In genomic region chr3:9762871-9763270, GRCh38 we compare ENCODE assay signal across 22 cellular contexts. TPM values are rescaled to one million over a fixed set of nuclear protein-coding genes. Genes with fewer than 3 reads are reported as not detected.
DNase-seq lines count a peak whose midpoint lies in the region; ATAC-seq and TF ChIP-seq lines count a peak whose summit lies in the region.
"Had no signal": no experiment of that assay in that cellular context is flagged by ENCODE, and none has a peak within 500 bp of the region (broad histone marks: within the 10 kb centered on the region; RNA-seq: fewer than 3 reads in every experiment).

No MANE protein-coding gene starts in this region.

- TF ChIP-seq CTCF in activated B cell treated with CpG ODN at 0.5 μM for 24 hours (IDR thresholded peaks at IDR 0.05) (no peak), nephron progenitor cell (IDR thresholded peaks at IDR 0.05) (no peak), prostate gland (IDR thresholded peaks at IDR 0.05) (no peak)

- peaks cover 0 to 9% of the 10 kb centered on the region in 2 donors for H3K36me3 ChIP-seq in prostate gland
- H3K36me3 ChIP-seq: HAP-1 had no signal

- no peaks in the 10 kb centered on the region for H3K27me3 ChIP-seq in prostate gland (replicated peaks; ENCODE audit: insufficient read depth)
- H3K27me3 ChIP-seq: BLaER1 had no signal

- intact Hi-C loops in activated B cell treated with CpG ODN at 0.5 μM for 24 hours (cut with micrococcal nuclease): no loop called here
- intact Hi-C loops in prostate gland (cut with DNase I): no loop called here

- 92% methylated on average over 8 of the region's 8 CpGs for WGBS in prostate gland

- no peak overlapping the region for H3K4me3 ChIP-seq in prostate gland
- H3K4me3 ChIP-seq: BLaER1, GM12878, GM23248, HAP-1 had no signal

- H3K27ac ChIP-seq in prostate gland (no peak overlapping the region), substantia nigra (ENCODE audit: low read depth, low read length, poor library complexity, severe bottlenecking) (no peak overlapping the region)
- H3K27ac ChIP-seq: 22Rv1, BLaER1, C4-2B, GM23248 had no signal

- H3K36me3 Mint-ChIP-seq in stimulated activated naive CD8-positive, alpha-beta T cell treated with anti-CD3 and anti-CD28 coated beads, Interleukin-15, Interleukin-2, amounts not matched to agents 100 ng/mL and 50 ng/mL, for 24 hours (ENCODE audit: low read depth): peaks cover 44% of the 10 kb centered on the region
- peaks cover 19% of the 10 kb centered on the region for H3K36me3 Mint-ChIP-seq in activated B cell treated with CpG ODN at 0.5 μM for 24 hours (ENCODE audit: low read depth)
- H3K36me3 Mint-ChIP-seq in nephron progenitor cell (ENCODE audit: low read depth): peaks cover 33% of the 10 kb centered on the region
- peaks cover 60 to 68% of the 10 kb centered on the region in 2 donors for H3K36me3 Mint-ChIP-seq in stimulated activated naive B cell treated with anti-CD40 and anti-IgM and Interleukin-4, amounts not matched to agents 10 μg/mL and 1 μg/mL and 100 μg/mL, for 72 hours

- TF ChIP-seq POLR2A in prostate gland (IDR thresholded peaks at IDR 0.05): no peak

- CTCF ChIA-PET in activated B cell treated with CpG ODN at 0.5 μM for 24 hours (lab: Charles Lee): no interaction called here

- no peaks in the 10 kb centered on the region for H3K4me1 ChIP-seq in prostate gland (replicated peaks)
- H3K4me1 ChIP-seq: BLaER1, Caco-2, HAP-1 had no signal

- no peak for ATAC-seq in stimulated activated naive CD8-positive, alpha-beta T cell treated with anti-CD3 and anti-CD28 coated beads, Interleukin-15, amount 100 ng/mL, for 72 hours
- no peak for ATAC-seq in activated B cell treated with CpG ODN at 0.5 μM for 24 hours (ENCODE audit: low read depth)
- ATAC-seq in stimulated activated naive B cell treated with anti-CD40 and anti-IgM and Interleukin-4, amounts not matched to agents 10 μg/mL and 1 μg/mL and 100 μg/mL, for 72 hours (replicated peaks): no peak
- ATAC-seq: CD8-positive, alpha-beta T cell; GM12878 had no signal

- no peak overlapping the region for H3K4me3 Mint-ChIP-seq in stimulated activated naive CD8-positive, alpha-beta T cell treated with anti-CD3 and anti-CD28 coated beads, Interleukin-15, Interleukin-2, amounts not matched to agents 100 ng/mL and 50 ng/mL, for 24 hours
- H3K4me3 Mint-ChIP-seq in stimulated activated naive CD8-positive, alpha-beta T cell treated with anti-CD3 and anti-CD28 coated beads, Interleukin-15, amount 100 ng/mL, for 72 hours: no peak overlapping the region
- H3K4me3 Mint-ChIP-seq in activated B cell treated with CpG ODN at 0.5 μM for 24 hours: no peak overlapping the region
- H3K4me3 Mint-ChIP-seq in nephron progenitor cell: no peak overlapping the region
- no peak overlapping the region for H3K4me3 Mint-ChIP-seq in stimulated activated naive B cell treated with anti-CD40 and anti-IgM and Interleukin-4, amounts not matched to agents 10 μg/mL and 1 μg/mL and 100 μg/mL, for 72 hours
- H3K4me3 Mint-ChIP-seq: B cell; CD4-positive, CD25-positive, alpha-beta regulatory T cell; CD8-positive, alpha-beta T cell; HFFc6 had no signal

- DNase-seq in stimulated activated naive CD8-positive, alpha-beta T cell treated with anti-CD3 and anti-CD28 coated beads, Interleukin-15, amount 100 ng/mL, for 72 hours: no peak
- DNase-seq in activated B cell treated with CpG ODN at 0.5 μM for 24 hours: no peak
- DNase-seq in nephron progenitor cell: no peak
- no peak for DNase-seq in stimulated activated naive B cell treated with anti-CD40 and anti-IgM and Interleukin-4, amounts not matched to agents 10 μg/mL and 1 μg/mL and 100 μg/mL, for 72 hours
- DNase-seq in prostate gland (ENCODE audit: low spot score): no peak
- no peak for DNase-seq in substantia nigra (lab: John Stamatoyannopoulos, UW)
- no peak for DNase-seq in activated CD8-positive, alpha-beta memory T cell treated with anti-CD3 and anti-CD28 coated beads for 24 hours
- DNase-seq: Caco-2; CD4-positive, CD25-positive, alpha-beta regulatory T cell; CD8-positive, alpha-beta T cell; DMS153; EL; GDM1; GM23248; HFFc6 had no signal

- H3K27ac Mint-ChIP-seq in stimulated activated naive CD8-positive, alpha-beta T cell treated with anti-CD3 and anti-CD28 coated beads, Interleukin-15, Interleukin-2, amounts not matched to agents 100 ng/mL and 50 ng/mL, for 24 hours: peak overlapping the region; percentile 16
- no peak overlapping the region for H3K27ac Mint-ChIP-seq in stimulated activated naive CD8-positive, alpha-beta T cell treated with anti-CD3 and anti-CD28 coated beads, Interleukin-15, amount 100 ng/mL, for 72 hours
- peak overlapping the region; percentile 18 for H3K27ac Mint-ChIP-seq in activated B cell treated with CpG ODN at 0.5 μM for 24 hours
- H3K27ac Mint-ChIP-seq in nephron progenitor cell: peak overlapping the region; percentile 25
- peak overlapping the region; percentile 53 for H3K27ac Mint-ChIP-seq in stimulated activated naive B cell treated with anti-CD40 and anti-IgM and Interleukin-4, amounts not matched to agents 10 μg/mL and 1 μg/mL and 100 μg/mL, for 72 hours
- H3K27ac Mint-ChIP-seq: B cell; CD8-positive, alpha-beta T cell; HFFc6 had no signal

- H3K27me3 Mint-ChIP-seq in stimulated activated naive CD8-positive, alpha-beta T cell treated with anti-CD3 and anti-CD28 coated beads, Interleukin-15, Interleukin-2, amounts not matched to agents 100 ng/mL and 50 ng/mL, for 24 hours: no peaks in the 10 kb centered on the region
- H3K27me3 Mint-ChIP-seq in stimulated activated naive CD8-positive, alpha-beta T cell treated with anti-CD3 and anti-CD28 coated beads, Interleukin-15, amount 100 ng/mL, for 72 hours: no peaks in the 10 kb centered on the region
- H3K27me3 Mint-ChIP-seq in activated B cell treated with CpG ODN at 0.5 μM for 24 hours (no peaks in the 10 kb centered on the region), nephron progenitor cell (ENCODE audit: low read depth, poor library complexity) (no peaks in the 10 kb centered on the region)
- no peaks in the 10 kb centered on the region for H3K27me3 Mint-ChIP-seq in stimulated activated naive B cell treated with anti-CD40 and anti-IgM and Interleukin-4, amounts not matched to agents 10 μg/mL and 1 μg/mL and 100 μg/mL, for 72 hours
- H3K27me3 Mint-ChIP-seq: B cell; CD4-positive, CD25-positive, alpha-beta regulatory T cell had no signal

- peaks cover 10% of the 10 kb centered on the region for H3K4me1 Mint-ChIP-seq in stimulated activated naive CD8-positive, alpha-beta T cell treated with anti-CD3 and anti-CD28 coated beads, Interleukin-15, Interleukin-2, amounts not matched to agents 100 ng/mL and 50 ng/mL, for 24 hours (ENCODE audit: low read depth)
- peaks cover 14% of the 10 kb centered on the region for H3K4me1 Mint-ChIP-seq in stimulated activated naive CD8-positive, alpha-beta T cell treated with anti-CD3 and anti-CD28 coated beads, Interleukin-15, amount 100 ng/mL, for 72 hours
- H3K4me1 Mint-ChIP-seq in activated B cell treated with CpG ODN at 0.5 μM for 24 hours: no peaks in the 10 kb centered on the region
- peaks cover 8% of the 10 kb centered on the region for H3K4me1 Mint-ChIP-seq in nephron progenitor cell
- H3K4me1 Mint-ChIP-seq in stimulated activated naive B cell treated with anti-CD40 and anti-IgM and Interleukin-4, amounts not matched to agents 10 μg/mL and 1 μg/mL and 100 μg/mL, for 72 hours: peaks cover 25 to 26% of the 10 kb centered on the region in 2 donors
- H3K4me1 Mint-ChIP-seq: B cell had no signal

- POLR2A ChIA-PET in activated B cell treated with CpG ODN at 0.5 μM for 24 hours (lab: Charles Lee): interaction anchor here (0.6 kb wide), 1 partner anchor 41 kb away, joined by 3 read pairs; no protein-coding TSS in a partner anchor

- H3K9me3 ChIP-seq in prostate gland: no peaks in the 10 kb centered on the region
- H3K9me3 ChIP-seq: BLaER1, Caco-2, HAP-1 had no signal

- H3K9me3 Mint-ChIP-seq in stimulated activated naive CD8-positive, alpha-beta T cell treated with anti-CD3 and anti-CD28 coated beads, Interleukin-15, Interleukin-2, amounts not matched to agents 100 ng/mL and 50 ng/mL, for 24 hours: no peaks in the 10 kb centered on the region
- no peaks in the 10 kb centered on the region for H3K9me3 Mint-ChIP-seq in stimulated activated naive CD8-positive, alpha-beta T cell treated with anti-CD3 and anti-CD28 coated beads, Interleukin-15, amount 100 ng/mL, for 72 hours
- H3K9me3 Mint-ChIP-seq in activated B cell treated with CpG ODN at 0.5 μM for 24 hours: no peaks in the 10 kb centered on the region
- no peaks in the 10 kb centered on the region for H3K9me3 Mint-ChIP-seq in nephron progenitor cell
- H3K9me3 Mint-ChIP-seq in stimulated activated naive B cell treated with anti-CD40 and anti-IgM and Interleukin-4, amounts not matched to agents 10 μg/mL and 1 μg/mL and 100 μg/mL, for 72 hours: no peaks in the 10 kb centered on the region
- H3K9me3 Mint-ChIP-seq: CD8-positive, alpha-beta T cell; HFFc6 had no signal

RNA-seq across cellular contexts. Expression of gene CAMK1, which starts 6.9 kb away (rescaled TPM):
- total RNA-seq in activated B cell treated with CpG ODN at 0.5 μM for 24 hours: 0.69 and 1.7 TPM in 2 replicates
- total RNA-seq in prostate gland: 100 to 1,000 TPM in 1 of 2 donors, 10 to 100 TPM in 1; 74.4 to 167 TPM
- total RNA-seq: CD8-positive, alpha-beta T cell had no signal

RNA-seq across cellular contexts. Expression of gene OGG1, which starts 13.1 kb away (rescaled TPM):
- total RNA-seq in activated B cell treated with CpG ODN at 0.5 μM for 24 hours: 43.5 and 60.7 TPM in 2 replicates
- 10 to 100 TPM; 22.6 to 38.2 TPM for total RNA-seq in prostate gland

RNA-seq across cellular contexts. Expression of gene TADA3, which starts 29.4 kb away (rescaled TPM):
- total RNA-seq in activated B cell treated with CpG ODN at 0.5 μM for 24 hours: 43.8 and 44.7 TPM in 2 replicates
- total RNA-seq in prostate gland: 100 to 1,000 TPM; 130 to 131 TPM

RNA-seq across cellular contexts. Expression of gene ARPC4, which starts 30.0 kb away (rescaled TPM):
- total RNA-seq in activated B cell treated with CpG ODN at 0.5 μM for 24 hours (315 and 338 TPM in 2 replicates), prostate gland (100 to 1,000 TPM; 121 to 152 TPM)

RNA-seq across cellular contexts. Expression of gene BRPF1, which starts 31.3 kb away (rescaled TPM):
- total RNA-seq in activated B cell treated with CpG ODN at 0.5 μM for 24 hours (33.5 and 35.2 TPM in 2 replicates), prostate gland (10 to 100 TPM; 14.2 to 43.5 TPM)

Comparison
In these comparisons a context has a peak if more than half of its experiments do, and no peak if none do; other contexts are left out.
1. H3K27ac Mint-ChIP-seq: peak in stimulated activated naive CD8-positive, alpha-beta T cell treated with anti-CD3 and anti-CD28 coated beads, Interleukin-15, Interleukin-2, amounts not matched to agents 100 ng/mL and 50 ng/mL, for 24 hours (single experiment), activated B cell treated with CpG ODN at 0.5 μM for 24 hours (single experiment), nephron progenitor cell (single experiment) and stimulated activated naive B cell treated with anti-CD40 and anti-IgM and Interleukin-4, amounts not matched to agents 10 μg/mL and 1 μg/mL and 100 μg/mL, for 72 hours (single experiment); none in stimulated activated naive CD8-positive, alpha-beta T cell treated with anti-CD3 and anti-CD28 coated beads, Interleukin-15, amount 100 ng/mL, for 72 hours (0 of 2).
2. RNA of gene CAMK1, which starts 6.9 kb away (total RNA-seq): 74.4 to 167 TPM in prostate gland; 0.69 to 1.7 TPM in activated B cell treated with CpG ODN at 0.5 μM for 24 hours; every median in the first group is over 10 times any median in the second.